Comparison of ENCODE assay signal across 8 cellular contexts in the genomic region with DNA sequence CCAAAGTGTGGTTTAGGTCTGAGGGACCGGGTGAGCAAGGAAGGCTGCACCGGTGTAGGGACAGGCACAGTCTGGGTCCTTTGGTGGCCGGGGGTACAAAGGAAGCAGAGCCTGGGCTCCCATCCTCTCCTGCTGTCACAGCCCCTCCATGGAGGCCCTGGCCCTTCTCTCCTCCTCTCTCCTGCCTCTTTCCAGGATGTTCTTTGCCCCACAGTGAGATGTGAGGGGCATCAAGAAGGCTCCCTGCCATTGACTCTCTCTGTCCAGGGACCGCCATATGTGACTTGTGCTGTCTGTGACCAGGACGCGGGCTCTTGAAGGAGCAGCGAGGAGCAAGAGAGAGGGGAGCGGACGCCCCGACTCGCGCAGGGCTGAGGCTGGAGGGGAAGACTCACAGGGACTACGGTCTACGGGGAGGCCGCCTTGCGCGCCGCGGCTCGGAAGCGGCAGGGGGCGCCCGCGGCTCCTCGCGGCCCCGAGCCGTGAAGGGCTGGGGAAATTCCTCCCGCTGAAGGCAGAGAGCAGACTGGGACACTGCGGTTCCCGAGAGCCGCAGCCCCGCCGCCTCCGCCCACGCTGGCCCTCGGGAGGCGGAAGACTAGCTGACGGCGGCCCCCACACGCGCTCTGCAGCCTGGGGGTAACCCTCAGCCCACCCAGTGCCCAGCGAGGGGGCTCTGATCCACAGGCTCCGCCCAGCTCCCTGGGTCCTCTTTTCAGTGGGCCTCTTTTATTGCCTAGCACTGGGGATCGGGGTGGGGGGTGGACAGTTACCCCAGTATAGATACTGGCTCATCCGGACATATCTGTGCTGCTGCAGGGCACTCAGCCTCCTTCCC. TPM values are rescaled to one million over a fixed set of nuclear protein-coding genes. Genes with fewer than 3 reads are reported as not detected.
A peak's percentile ranks its signal among the peaks of the same experiment; 100 is the strongest.
DNase-seq lines count a peak whose midpoint lies in the region; ATAC-seq and TF ChIP-seq lines count a peak whose summit lies in the region.

No MANE protein-coding gene starts in this region.

- POLR2A ChIA-PET in AG04450 (lab: Yijun Ruan, JAX), result no interaction called here

- ATAC-seq in GM18861 (IDR thresholded peaks at IDR 0.05; ENCODE audit: unreplicated experiment), result peak; percentile 94
- peak; percentile 93 for ATAC-seq in HG03097 (IDR thresholded peaks at IDR 0.05; ENCODE audit: low FRiP score, unreplicated experiment)
- ATAC-seq in left colon, result peak; percentile 84

- intact Hi-C loops in left colon (cut with DNase I, micrococcal nuclease), result no loop called here

- H3K27me3 ChIP-seq in AG04450 (ENCODE audit: control insufficient read depth, insufficient read depth, low read length), result peaks cover 8% of the 10 kb centered on the region

- H3K9me3 ChIP-seq in AG04450 (ENCODE audit: control insufficient read depth, insufficient read depth, low read length), result no peaks in the 10 kb centered on the region

- DNase-seq in AG04450 (ENCODE audit: low read depth, low spot score) (peak; percentile 21), NCI-H2196 (lab: John Stamatoyannopoulos, UW; ENCODE audit: unreplicated experiment) (peak; percentile 85), choroid plexus epithelial cell (ENCODE audit: low read depth) (peak; percentile 69), left colon (peak; percentile 78 to 81)
- DNase-seq in activated CD4-positive, CD25-positive, alpha-beta regulatory T cell treated with anti-CD3 and anti-CD28 coated beads, Interleukin-2, amount 50 U/mL, for 72 hours, result peak; percentile 77
- peak; percentile 78 to 81 for DNase-seq in stimulated activated CD4-positive, alpha-beta T cell treated with anti-CD3 and anti-CD28 coated beads, Interleukin-2, amount 100 ng/mL, for 24 hours

- H3K4me3 ChIP-seq in AG04450 (ENCODE audit: low read depth, low read length) (peak overlapping the region; percentile 56), choroid plexus epithelial cell (ENCODE audit: low read depth, low read length) (peak overlapping the region; percentile 54)

- no peak overlapping the region for H3K27ac ChIP-seq in AG04450 (ENCODE audit: low read depth, low read length)

- CTCF ChIA-PET in AG04450 (lab: Charles Lee), result interaction anchor here (0.6 to 5.8 kb wide), 15 partner anchors 8 to 363 kb away, joined by 3 to 70 read pairs (median 4); no protein-coding TSS in a partner anchor

- peak; percentile 73 for TF ChIP-seq CTCF in AG04450 (IDR thresholded peaks at IDR 0.05; ENCODE audit: low read depth, low read length)
- TF ChIP-seq CTCF in choroid plexus epithelial cell (conservative IDR thresholded peaks at IDR 0.05; ENCODE audit: low read depth, low read length), result peak; percentile 59

RNA-seq across cellular contexts. Expression of gene MAB21L3, which starts 40.8 kb away (rescaled TPM):
- polyA plus RNA-seq in AG04450 (2011; rRNA removed), result not detected in 2 replicates
- polyA minus RNA-seq in AG04450 (2011; rRNA and poly(A)+ RNA removed), result not detected in 2 replicates
- total RNA-seq in left colon, result 1 to 10 TPM; 4.7 to 5.7 TPM

Comparison
In these comparisons a context has a peak if more than half of its experiments do, and no peak if none do; other contexts are left out.
1. DNase-seq: peak in every context shown above with its lines; median percentile 85 in NCI-H2196; 80 in left colon; 80 in stimulated activated CD4-positive, alpha-beta T cell treated with anti-CD3 and anti-CD28 coated beads, Interleukin-2, amount 100 ng/mL, for 24 hours; 77 in activated CD4-positive, CD25-positive, alpha-beta regulatory T cell treated with anti-CD3 and anti-CD28 coated beads, Interleukin-2, amount 50 U/mL, for 72 hours; 69 in choroid plexus epithelial cell; 21 in AG04450.